Comparison of ENCODE assay signal across 9 cellular contexts in the genomic region with DNA sequence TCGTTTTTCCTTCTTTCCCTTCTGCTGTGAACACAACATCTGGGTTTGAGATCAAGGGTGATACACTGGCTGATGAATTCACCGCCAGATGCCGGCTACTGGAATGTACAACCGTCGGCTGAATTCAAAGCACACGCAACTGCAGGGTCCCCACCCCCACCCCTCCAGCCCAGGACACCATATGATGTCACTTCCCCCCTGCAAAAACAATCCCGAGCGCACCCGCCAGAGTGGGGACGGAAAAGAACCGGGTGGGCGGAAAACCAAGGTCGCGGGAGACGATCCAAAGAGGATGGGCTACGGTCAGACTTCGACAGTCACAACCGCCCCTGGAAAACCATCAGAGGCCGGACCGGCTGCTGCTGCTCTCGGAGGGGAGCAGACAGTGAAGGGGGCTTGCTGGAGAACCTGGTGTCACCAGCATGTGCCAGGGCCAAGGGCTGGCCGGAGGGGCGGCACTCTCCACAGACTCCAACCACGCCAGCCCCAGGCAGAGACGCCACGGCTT. TPM values are rescaled to one million over a fixed set of nuclear protein-coding genes. Genes with fewer than 3 reads are reported as not detected.
A peak's percentile ranks its signal among the peaks of the same experiment; 100 is the strongest.
DNase-seq lines count a peak whose midpoint lies in the region; ATAC-seq and TF ChIP-seq lines count a peak whose summit lies in the region.
"Had no signal": no experiment of that assay in that cellular context is flagged by ENCODE, and none has a peak within 500 bp of the region (broad histone marks: within the 10 kb centered on the region; RNA-seq: fewer than 3 reads in every experiment).

No MANE protein-coding gene starts in this region.

- peak in 7 of 8 donors; percentile 23 to 66 (median 44) for ATAC-seq in heart right ventricle

- H3K27ac ChIP-seq in HL-60 (replicated peaks) (peak overlapping the region; percentile 41), heart right ventricle (peak overlapping the region; percentile 84 to 98 (median 94)), skin epidermis (peak overlapping the region in 20 of 21 experiments; percentile 22 to 93 (median 76))

- intact Hi-C loops in heart right ventricle (cut with DNase I): loop anchor here in 5 of 10 donors (5.0 kb wide), 3 partner anchors 43 to 53 kb away; a partner anchor contains a TSS

- H3K4me1 Mint-ChIP-seq in activated naive CD4-positive, alpha-beta T cell treated with anti-CD3 and anti-CD28 coated beads, Interleukin-2, amount 10 ng/mL, durations not matched to agents 7 days and 5 days: peaks cover 31% of the 10 kb centered on the region

- DNase-seq in HL-60 (ENCODE audit: low read depth in 1 of 2, low spot score in 1 of 2) (peak in 1 of 2 experiments; percentile 48), heart right ventricle (peak; percentile 80 to 91), 8988T (no peak), GM13976 (ENCODE audit: low spot score) (no peak), HuH-7 (ENCODE audit: low spot score) (no peak), NCI-H2081 (lab: John Stamatoyannopoulos, UW) (no peak)
- DNase-seq in activated naive CD4-positive, alpha-beta T cell treated with anti-CD3 and anti-CD28 coated beads, Interleukin-2, amount 10 ng/mL, durations not matched to agents 7 days and 5 days: peak; percentile 47

- H3K27me3 ChIP-seq in HL-60 (ENCODE audit: insufficient read depth, poor library complexity, severe bottlenecking) (no peaks in the 10 kb centered on the region), heart right ventricle (no peaks in the 10 kb centered on the region)

- TF ChIP-seq CTCF in HL-60 (IDR thresholded peaks at IDR 0.05; ENCODE audit: insufficient read depth, low read length): no peak
- TF ChIP-seq CTCF in heart right ventricle (IDR thresholded peaks at IDR 0.05): no peak
- no peak for TF ChIP-seq CTCF in GM13976 (IDR thresholded peaks at IDR 0.05; ENCODE audit: borderline replicate concordance, control extremely low read depth, extremely low read depth, insufficient read depth, missing control alignments)

- H3K36me3 Mint-ChIP-seq in activated naive CD4-positive, alpha-beta T cell treated with anti-CD3 and anti-CD28 coated beads, Interleukin-2, amount 10 ng/mL, durations not matched to agents 7 days and 5 days: no peaks in the 10 kb centered on the region

- H3K9me3 Mint-ChIP-seq in activated naive CD4-positive, alpha-beta T cell treated with anti-CD3 and anti-CD28 coated beads, Interleukin-2, amount 10 ng/mL, durations not matched to agents 7 days and 5 days: no peaks in the 10 kb centered on the region

- CTCF ChIA-PET in activated naive CD4-positive, alpha-beta T cell treated with anti-CD3 and anti-CD28 coated beads, Interleukin-2, amount 10 ng/mL, durations not matched to agents 7 days and 5 days (lab: Charles Lee): no interaction called here

- peaks cover 31 to 97% (median 85%) of the 10 kb centered on the region in 9 donors for H3K4me1 ChIP-seq in heart right ventricle

- no peaks in the 10 kb centered on the region for H3K9me3 ChIP-seq in heart right ventricle

- in situ Hi-C loops in GM13976 (cut with MboI; ENCODE audit: low sequenced_read_pairs, unreplicated experiment): no loop called here

- no peak overlapping the region for H3K4me3 ChIP-seq in HL-60 (replicated peaks; ENCODE audit: insufficient read depth, low read length)
- peak overlapping the region in 7 of 10 donors; percentile 4 to 43 (median 26) for H3K4me3 ChIP-seq in heart right ventricle
- H3K4me3 ChIP-seq in skin epidermis: peak overlapping the region in 2 of 7 experiments; percentile 13 to 15

- peaks cover 0 to 5% (median 0%) of the 10 kb centered on the region in 9 donors for H3K36me3 ChIP-seq in heart right ventricle

- H3K27me3 Mint-ChIP-seq in activated naive CD4-positive, alpha-beta T cell treated with anti-CD3 and anti-CD28 coated beads, Interleukin-2, amount 10 ng/mL, durations not matched to agents 7 days and 5 days: peaks cover 78% of the 10 kb centered on the region

- WGBS in heart right ventricle, 2 donors: 34 to 46% methylated on average over 26 of the region's 26 CpGs

- peak overlapping the region; percentile 37 for H3K4me3 Mint-ChIP-seq in activated naive CD4-positive, alpha-beta T cell treated with anti-CD3 and anti-CD28 coated beads, Interleukin-2, amount 10 ng/mL, durations not matched to agents 7 days and 5 days

- no peak overlapping the region for H3K27ac Mint-ChIP-seq in activated naive CD4-positive, alpha-beta T cell treated with anti-CD3 and anti-CD28 coated beads, Interleukin-2, amount 10 ng/mL, durations not matched to agents 7 days and 5 days

RNA-seq across cellular contexts. Expression of a gene that starts 23.3 kb away (rescaled TPM):
- 1 to 10 TPM in 2 of 10 donors, under 1 TPM in 8; 0.22 to 1.3 (median 0.82) TPM for total RNA-seq in heart right ventricle
- polyA plus RNA-seq in heart right ventricle: 1 to 10 TPM in 1 of 2 donors, under 1 TPM in 1; 0.04 to 2.6 TPM
- polyA plus RNA-seq: neural cell had no signal

RNA-seq across cellular contexts. Expression of a gene that starts 39.1 kb away (rescaled TPM):
- 10 to 100 TPM; 20.1 to 28.8 (median 24.9) TPM for total RNA-seq in heart right ventricle
- polyA plus RNA-seq in heart right ventricle: 10 to 100 TPM; 10.0 to 15.4 TPM

RNA-seq across cellular contexts. Expression of a gene that starts 45.5 kb away (rescaled TPM):
- total RNA-seq in heart right ventricle: 100 to 1,000 TPM in 4 of 10 donors, 10 to 100 TPM in 6; 77.5 to 118 (median 99.3) TPM
- polyA plus RNA-seq in heart right ventricle: 10 to 100 TPM; 32.4 to 44.1 TPM

Comparison
In these comparisons a context has a peak if more than half of its experiments do, and no peak if none do; other contexts are left out.
1. DNase-seq: peak in activated naive CD4-positive, alpha-beta T cell treated with anti-CD3 and anti-CD28 coated beads, Interleukin-2, amount 10 ng/mL, durations not matched to agents 7 days and 5 days (single experiment) and heart right ventricle (2 of 2); none in 8988T (single experiment), GM13976 (single experiment), HuH-7 (single experiment) and NCI-H2081 (0 of 2).
2. H3K27ac ChIP-seq: peak in every context shown above with its lines; median percentile 94 in heart right ventricle; 76 in skin epidermis; 41 in HL-60.